In genomic region chr5:107456281-107456715, GRCh38 we compare ENCODE assay signal across 9 cellular contexts.
DNase-seq lines count a peak whose midpoint lies in the region; ATAC-seq and TF ChIP-seq lines count a peak whose summit lies in the region.
"Had no signal": no experiment of that assay in that cellular context is flagged by ENCODE, and none has a peak within 500 bp of the region (broad histone marks: within the 10 kb centered on the region; RNA-seq: fewer than 3 reads in every experiment).

No MANE protein-coding gene starts in this region.

- H3K4me1 Mint-ChIP-seq in T-cell: no peaks in the 10 kb centered on the region

- H3K4me3 Mint-ChIP-seq in T-cell: no peak overlapping the region

- ATAC-seq in GM19372 (IDR thresholded peaks at IDR 0.05; ENCODE audit: low read depth, unreplicated experiment): peak; percentile 75
- peak; percentile 54 for ATAC-seq in HG02885 (IDR thresholded peaks at IDR 0.05; ENCODE audit: poor library complexity, unreplicated experiment)
- no peak for ATAC-seq in T-cell (replicated peaks in 1 of 4)
- no peak for ATAC-seq in left lobe of liver

- no peaks in the 10 kb centered on the region for H3K27me3 Mint-ChIP-seq in T-cell

- CTCF ChIA-PET in T-cell (lab: Charles Lee): interaction anchor here in 1 of 2 donors (0.6 kb wide), 1 partner anchor 25 kb away, joined by 3 read pairs; no protein-coding TSS in a partner anchor

- H3K9me3 Mint-ChIP-seq in T-cell: no peaks in the 10 kb centered on the region

- TF ChIP-seq CTCF in neutrophil (IDR thresholded peaks at IDR 0.05): no peak

- H3K36me3 Mint-ChIP-seq in T-cell: no peaks in the 10 kb centered on the region

- no peaks in the 10 kb centered on the region for H3K27me3 ChIP-seq in neutrophil

- H3K36me3 ChIP-seq in neutrophil: no peaks in the 10 kb centered on the region

- POLR2A ChIA-PET in T-cell (lab: Charles Lee): no interaction called here

- no peaks in the 10 kb centered on the region for H3K9me3 ChIP-seq in neutrophil

- peaks cover 21 to 22% of the 10 kb centered on the region in 2 experiments for H3K4me1 ChIP-seq in neutrophil (ENCODE audit: control insufficient read depth in 1 of 2, insufficient read depth in 1 of 2, low read depth in 1 of 2, low read length in 1 of 2)

- no peak overlapping the region for H3K27ac Mint-ChIP-seq in T-cell

- DNase-seq in NCI-H2171 (lab: John Stamatoyannopoulos, UW) (peak; percentile 79), D341Med (ENCODE audit: low spot score) (no peak), T-cell (no peak), left lobe of liver (ENCODE audit: low spot score) (no peak)
- DNase-seq: Kasumi-1, SW 1271 had no signal

- no peak overlapping the region for H3K4me3 ChIP-seq in neutrophil (ENCODE audit: low read depth in 1 of 2, low read length in 1 of 2)

- H3K27ac ChIP-seq in neutrophil: peak overlapping the region; percentile 70

Comparison
In these comparisons a context has a peak if more than half of its experiments do, and no peak if none do; other contexts are left out.
1. ATAC-seq: peak in GM19372 (single experiment) and HG02885 (single experiment); none in T-cell (0 of 4) and left lobe of liver (single experiment).